ENCODE assay signal across 1 cellular context in the genomic region with DNA sequence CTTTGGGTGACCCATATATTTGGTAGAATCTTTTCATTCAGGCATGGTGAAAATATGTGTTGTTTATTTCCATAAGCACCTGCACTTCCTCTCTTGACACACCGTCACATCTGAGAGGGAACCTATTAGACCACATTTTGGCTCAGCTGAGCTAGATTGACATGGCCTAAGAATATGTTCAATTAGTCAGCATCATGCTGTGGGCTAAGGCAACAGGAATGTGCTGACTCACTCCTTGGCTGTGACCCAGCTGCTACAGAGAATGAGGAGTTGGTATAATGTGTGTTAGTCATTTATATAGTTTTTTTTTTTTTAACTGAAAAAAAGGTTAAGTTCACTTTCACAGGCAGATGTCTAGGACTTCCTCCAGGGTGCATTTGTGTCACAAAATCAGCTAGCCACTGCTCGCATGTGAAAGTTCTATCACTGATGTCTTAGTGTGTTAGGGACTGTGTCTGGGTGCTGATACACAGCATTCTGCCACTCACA.
A peak's percentile ranks its signal among the peaks of the same experiment; 100 is the strongest.
TF ChIP-seq lines count a peak whose summit lies in the region.

No MANE protein-coding gene starts in this region.

TF ChIP-seq in GM12878, 131 proteins besides CTCF, POLR2A, EP300 and RAD21 (continued from another document):
- TF ChIP-seq RELA (IDR thresholded peaks at IDR 0.05; ENCODE audit: borderline replicate concordance, partially characterized antibody) (no peak), FOXM1 (IDR thresholded peaks at IDR 0.05; ENCODE audit: low read depth, low read length) (peak; percentile 45; the same call in 1 of the 2 replicates), ZSCAN29 (IDR thresholded peaks at IDR 0.05) (no peak), TCF7 (IDR thresholded peaks at IDR 0.05; ENCODE audit: borderline replicate concordance) (no peak), SMC3 (IDR thresholded peaks at IDR 0.05; ENCODE audit: borderline replicate concordance, low read length) (no peak), TCF3 (IDR thresholded peaks at IDR 0.05; ENCODE audit: borderline replicate concordance, insufficient read depth, low read depth, low read length) (no peak), ETV6 (conservative IDR thresholded peaks at IDR 0.05 in 1 of 2, IDR thresholded peaks at IDR 0.05 in 1 of 2; ENCODE audit: borderline replicate concordance in 1 of 2, low read depth in 1 of 2) (peak in 1 of 2 experiments; percentile 40; a peak in 1 of 4 replicates), SPI1 (IDR thresholded peaks at IDR 0.05; ENCODE audit: borderline replicate concordance, insufficient read depth, low read depth, low read length) (peak; percentile 70), DPF2 (IDR thresholded peaks at IDR 0.05) (no peak), BMI1 (IDR thresholded peaks at IDR 0.05; ENCODE audit: borderline replicate concordance) (no peak), SREBF2 (IDR thresholded peaks at IDR 0.05; ENCODE audit: low read length) (no peak), MTA2 (IDR thresholded peaks at IDR 0.05; ENCODE audit: low read depth) (no peak), STAT3 (IDR thresholded peaks at IDR 0.05; ENCODE audit: low read depth, low read length) (no peak), EED (IDR thresholded peaks at IDR 0.05; ENCODE audit: low read depth) (peak; percentile 65; the same call in 1 of the 2 replicates), ZNF207 (IDR thresholded peaks at IDR 0.05; ENCODE audit: borderline replicate concordance) (no peak), RB1 (IDR thresholded peaks at IDR 0.05; ENCODE audit: borderline replicate concordance) (no peak), PBX3 (IDR thresholded peaks at IDR 0.05; ENCODE audit: insufficient replicate concordance, low read depth, low read length) (peak; percentile 81), NR2F1 (conservative IDR thresholded peaks at IDR 0.05) (no peak), ZBTB11 (CRISPR knock-in tag; IDR thresholded peaks at IDR 0.05) (no peak), CBX5 (IDR thresholded peaks at IDR 0.05; ENCODE audit: low read depth) (peak; percentile 72; the same call in 1 of the 2 replicates), BACH1 (IDR thresholded peaks at IDR 0.05; ENCODE audit: borderline replicate concordance) (peak; percentile 99), CBFB (IDR thresholded peaks at IDR 0.05; ENCODE audit: low read depth) (no peak), POLR2AphosphoS2 (IDR thresholded peaks at IDR 0.05; ENCODE audit: low read depth, low read length) (no peak), LARP7 (IDR thresholded peaks at IDR 0.05) (no peak), ASH2L (IDR thresholded peaks at IDR 0.05; ENCODE audit: borderline replicate concordance, low read depth) (no peak), POLR2AphosphoS5 (IDR thresholded peaks at IDR 0.05; ENCODE audit: low read length) (no peak), SMAD5 (IDR thresholded peaks at IDR 0.05; ENCODE audit: low read depth) (no peak), FOXK2 (IDR thresholded peaks at IDR 0.05) (no peak), HDAC6 (IDR thresholded peaks at IDR 0.05; ENCODE audit: unreplicated experiment) (no peak)
- TF ChIP-seq, protein P1, sequence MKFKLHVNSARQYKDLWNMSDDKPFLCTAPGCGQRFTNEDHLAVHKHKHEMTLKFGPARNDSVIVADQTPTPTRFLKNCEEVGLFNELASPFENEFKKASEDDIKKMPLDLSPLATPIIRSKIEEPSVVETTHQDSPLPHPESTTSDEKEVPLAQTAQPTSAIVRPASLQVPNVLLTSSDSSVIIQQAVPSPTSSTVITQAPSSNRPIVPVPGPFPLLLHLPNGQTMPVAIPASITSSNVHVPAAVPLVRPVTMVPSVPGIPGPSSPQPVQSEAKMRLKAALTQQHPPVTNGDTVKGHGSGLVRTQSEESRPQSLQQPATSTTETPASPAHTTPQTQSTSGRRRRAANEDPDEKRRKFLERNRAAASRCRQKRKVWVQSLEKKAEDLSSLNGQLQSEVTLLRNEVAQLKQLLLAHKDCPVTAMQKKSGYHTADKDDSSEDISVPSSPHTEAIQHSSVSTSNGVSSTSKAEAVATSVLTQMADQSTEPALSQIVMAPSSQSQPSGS (IDR thresholded peaks at IDR 0.05; ENCODE audit: low read length): peak; percentile 80; the same call in 1 of the 2 replicates
- TF ChIP-seq, protein P2, sequence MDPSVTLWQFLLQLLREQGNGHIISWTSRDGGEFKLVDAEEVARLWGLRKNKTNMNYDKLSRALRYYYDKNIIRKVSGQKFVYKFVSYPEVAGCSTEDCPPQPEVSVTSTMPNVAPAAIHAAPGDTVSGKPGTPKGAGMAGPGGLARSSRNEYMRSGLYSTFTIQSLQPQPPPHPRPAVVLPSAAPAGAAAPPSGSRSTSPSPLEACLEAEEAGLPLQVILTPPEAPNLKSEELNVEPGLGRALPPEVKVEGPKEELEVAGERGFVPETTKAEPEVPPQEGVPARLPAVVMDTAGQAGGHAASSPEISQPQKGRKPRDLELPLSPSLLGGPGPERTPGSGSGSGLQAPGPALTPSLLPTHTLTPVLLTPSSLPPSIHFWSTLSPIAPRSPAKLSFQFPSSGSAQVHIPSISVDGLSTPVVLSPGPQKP (IDR thresholded peaks at IDR 0.05; ENCODE audit: low read depth, low read length): no peak
- TF ChIP-seq, protein P3, sequence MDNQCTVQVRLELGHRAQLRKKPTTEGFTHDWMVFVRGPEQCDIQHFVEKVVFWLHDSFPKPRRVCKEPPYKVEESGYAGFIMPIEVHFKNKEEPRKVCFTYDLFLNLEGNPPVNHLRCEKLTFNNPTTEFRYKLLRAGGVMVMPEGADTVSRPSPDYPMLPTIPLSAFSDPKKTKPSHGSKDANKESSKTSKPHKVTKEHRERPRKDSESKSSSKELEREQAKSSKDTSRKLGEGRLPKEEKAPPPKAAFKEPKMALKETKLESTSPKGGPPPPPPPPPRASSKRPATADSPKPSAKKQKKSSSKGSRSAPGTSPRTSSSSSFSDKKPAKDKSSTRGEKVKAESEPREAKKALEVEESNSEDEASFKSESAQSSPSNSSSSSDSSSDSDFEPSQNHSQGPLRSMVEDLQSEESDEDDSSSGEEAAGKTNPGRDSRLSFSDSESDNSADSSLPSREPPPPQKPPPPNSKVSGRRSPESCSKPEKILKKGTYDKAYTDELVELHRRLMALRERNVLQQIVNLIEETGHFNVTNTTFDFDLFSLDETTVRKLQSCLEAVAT (IDR thresholded peaks at IDR 0.05): no peak
- TF ChIP-seq, protein P4, sequence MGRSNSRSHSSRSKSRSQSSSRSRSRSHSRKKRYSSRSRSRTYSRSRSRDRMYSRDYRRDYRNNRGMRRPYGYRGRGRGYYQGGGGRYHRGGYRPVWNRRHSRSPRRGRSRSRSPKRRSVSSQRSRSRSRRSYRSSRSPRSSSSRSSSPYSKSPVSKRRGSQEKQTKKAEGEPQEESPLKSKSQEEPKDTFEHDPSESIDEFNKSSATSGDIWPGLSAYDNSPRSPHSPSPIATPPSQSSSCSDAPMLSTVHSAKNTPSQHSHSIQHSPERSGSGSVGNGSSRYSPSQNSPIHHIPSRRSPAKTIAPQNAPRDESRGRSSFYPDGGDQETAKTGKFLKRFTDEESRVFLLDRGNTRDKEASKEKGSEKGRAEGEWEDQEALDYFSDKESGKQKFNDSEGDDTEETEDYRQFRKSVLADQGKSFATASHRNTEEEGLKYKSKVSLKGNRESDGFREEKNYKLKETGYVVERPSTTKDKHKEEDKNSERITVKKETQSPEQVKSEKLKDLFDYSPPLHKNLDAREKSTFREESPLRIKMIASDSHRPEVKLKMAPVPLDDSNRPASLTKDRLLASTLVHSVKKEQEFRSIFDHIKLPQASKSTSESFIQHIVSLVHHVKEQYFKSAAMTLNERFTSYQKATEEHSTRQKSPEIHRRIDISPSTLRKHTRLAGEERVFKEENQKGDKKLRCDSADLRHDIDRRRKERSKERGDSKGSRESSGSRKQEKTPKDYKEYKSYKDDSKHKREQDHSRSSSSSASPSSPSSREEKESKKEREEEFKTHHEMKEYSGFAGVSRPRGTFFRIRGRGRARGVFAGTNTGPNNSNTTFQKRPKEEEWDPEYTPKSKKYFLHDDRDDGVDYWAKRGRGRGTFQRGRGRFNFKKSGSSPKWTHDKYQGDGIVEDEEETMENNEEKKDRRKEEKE (IDR thresholded peaks at IDR 0.05): no peak
- TF ChIP-seq, protein P5, sequence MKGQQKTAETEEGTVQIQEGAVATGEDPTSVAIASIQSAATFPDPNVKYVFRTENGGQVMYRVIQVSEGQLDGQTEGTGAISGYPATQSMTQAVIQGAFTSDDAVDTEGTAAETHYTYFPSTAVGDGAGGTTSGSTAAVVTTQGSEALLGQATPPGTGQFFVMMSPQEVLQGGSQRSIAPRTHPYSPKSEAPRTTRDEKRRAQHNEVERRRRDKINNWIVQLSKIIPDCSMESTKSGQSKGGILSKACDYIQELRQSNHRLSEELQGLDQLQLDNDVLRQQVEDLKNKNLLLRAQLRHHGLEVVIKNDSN (IDR thresholded peaks at IDR 0.05; ENCODE audit: borderline replicate concordance, extremely low read length, insufficient read depth, low read depth, low read length): no peak
